ENCODE assay signal across 15 cellular contexts in genomic region chr2:58734365-58734764, GRCh38.
DNase-seq lines count a peak whose midpoint lies in the region; ATAC-seq, FAIRE-seq and TF ChIP-seq lines count a peak whose summit lies in the region.
"Had no signal": no experiment of that assay in that cellular context is flagged by ENCODE, and none has a peak within 500 bp of the region (broad histone marks: within the 10 kb centered on the region; RNA-seq: fewer than 3 reads in every experiment).

No MANE protein-coding gene starts in this region.

- H3K14ac ChIP-seq in neuronal stem cell (ENCODE audit: low read length), result no peak overlapping the region

- H3K27me3 ChIP-seq in HepG2 (ENCODE audit: control insufficient read depth in 1 of 2, insufficient read depth in 2 of 2, low read length in 2 of 2) (no peaks in the 10 kb centered on the region), right lobe of liver (no peaks in the 10 kb centered on the region), endothelial cell of umbilical vein (ENCODE audit: control insufficient read depth in 2 of 2, insufficient read depth in 2 of 2, low read length in 2 of 2) (peaks cover 0 to 2% of the 10 kb centered on the region in 2 experiments), stomach (no peaks in the 10 kb centered on the region), neuronal stem cell (ENCODE audit: control insufficient read depth in 3 of 3, insufficient read depth in 3 of 3, low read depth in 1 of 3, low read length in 3 of 3) (no peaks in the 10 kb centered on the region)

- no peaks in the 10 kb centered on the region for H3K4me1 ChIP-seq in HepG2 (ENCODE audit: insufficient read depth, low read length)
- H3K4me1 ChIP-seq in right lobe of liver, result no peaks in the 10 kb centered on the region
- H3K4me1 ChIP-seq in endothelial cell of umbilical vein (ENCODE audit: control insufficient read depth, extremely low read depth, insufficient read depth, low read length), result peaks cover 2% of the 10 kb centered on the region
- no peaks in the 10 kb centered on the region for H3K4me1 ChIP-seq in stomach
- H3K4me1 ChIP-seq in neuronal stem cell (ENCODE audit: control insufficient read depth in 2 of 2, insufficient read depth in 1 of 2, low read depth in 1 of 2, low read length in 2 of 2), result no peaks in the 10 kb centered on the region

- TF ChIP-seq POLR2A in HepG2 (IDR thresholded peaks at IDR 0.05; ENCODE audit: insufficient read depth in 1 of 2, low read depth in 2 of 2, low read length in 2 of 2) (no peak), right lobe of liver (IDR thresholded peaks at IDR 0.05) (no peak), endothelial cell of umbilical vein (IDR thresholded peaks at IDR 0.05; ENCODE audit: low read depth, low read length) (no peak), stomach (IDR thresholded peaks at IDR 0.05) (no peak)

- no peak for TF ChIP-seq CTCF in HepG2 (CRISPR knock-in tag; IDR thresholded peaks at IDR 0.05)
- no peak for TF ChIP-seq CTCF in right lobe of liver (IDR thresholded peaks at IDR 0.05)
- no peak for TF ChIP-seq CTCF in endothelial cell of umbilical vein (IDR thresholded peaks at IDR 0.05; ENCODE audit: extremely low read depth in 1 of 2, insufficient read depth in 1 of 2, low read depth in 1 of 2, low read length in 2 of 2)
- TF ChIP-seq CTCF in stomach (IDR thresholded peaks at IDR 0.05), result no peak

- H3K4me3 ChIP-seq in HepG2 (replicated peaks in 1 of 3; ENCODE audit: insufficient read depth in 1 of 3, low read depth in 2 of 3, low read length in 3 of 3) (no peak overlapping the region), right lobe of liver (no peak overlapping the region), endothelial cell of umbilical vein (replicated peaks in 1 of 3; ENCODE audit: insufficient read depth in 1 of 3, low read depth in 1 of 3, low read length in 3 of 3) (no peak overlapping the region), stomach (no peak overlapping the region), neuronal stem cell (ENCODE audit: low read length in 2 of 2) (no peak overlapping the region)

- H4K8ac ChIP-seq in neuronal stem cell (ENCODE audit: low read depth, low read length), result no peak overlapping the region

- no peak for TF ChIP-seq RAD21 in HepG2 (CRISPR knock-in tag; IDR thresholded peaks at IDR 0.05)

- H3K23ac ChIP-seq in neuronal stem cell (ENCODE audit: low read depth, low read length, poor library complexity), result no peak overlapping the region

- CTCF ChIA-PET in HepG2 (lab: Yijun Ruan, JAX; ENCODE audit: low intra/inter-chr PET ratio, low total read pairs) (no interaction called here), endothelial cell of umbilical vein (lab: Charles Lee) (no interaction called here)

- H2BK5ac ChIP-seq in neuronal stem cell (ENCODE audit: low read length), result no peak overlapping the region

- H2BK15ac ChIP-seq in neuronal stem cell (ENCODE audit: low read length), result no peak overlapping the region

- ATAC-seq in HepG2 (peak; percentile 58; the same call in 1 of the 3 replicates), right lobe of liver (no peak)
- ATAC-seq: stimulated activated naive B cell treated with anti-CD40 and anti-IgM and Interleukin-4, amounts not matched to agents 10 μg/mL and 1 μg/mL and 100 μg/mL, for 72 hours had no signal

- H2AK5ac ChIP-seq in neuronal stem cell (ENCODE audit: low read depth, low read length), result no peak overlapping the region

- no peak for FAIRE-seq in HepG2 (lab: Jason Lieb, UNC)
- FAIRE-seq in endothelial cell of umbilical vein (lab: Jason Lieb, UNC), result no peak
- FAIRE-seq: islet of Langerhans had no signal

- no peak overlapping the region for H2BK120ac ChIP-seq in neuronal stem cell (ENCODE audit: low read depth, low read length)

- intact Hi-C loops in HepG2 (cut with micrococcal nuclease; ENCODE audit: unreplicated experiment), result no loop called here
- intact Hi-C loops in right lobe of liver (cut with DNase I), result no loop called here
- intact Hi-C loops in endothelial cell of umbilical vein (cut with micrococcal nuclease), result no loop called here
- intact Hi-C loops in stomach (cut with DNase I; ENCODE audit: low total_unique reads), result no loop called here

- dilution Hi-C loops in endothelial cell of umbilical vein (cut with MboI; ENCODE audit: extremely low pct_ligation_motif_present, low sequenced_read_pairs), result no loop called here

- H2AFZ ChIP-seq in HepG2 (ENCODE audit: low read length) (no peak overlapping the region), endothelial cell of umbilical vein (ENCODE audit: low read depth, low read length) (no peak overlapping the region), neuronal stem cell (ENCODE audit: low read length) (no peak overlapping the region)

- no peaks in the 10 kb centered on the region for H3K9me3 ChIP-seq in HepG2 (ENCODE audit: low read length)
- no peaks in the 10 kb centered on the region for H3K9me3 ChIP-seq in right lobe of liver
- no peaks in the 10 kb centered on the region for H3K9me3 ChIP-seq in endothelial cell of umbilical vein (replicated peaks; ENCODE audit: control insufficient read depth, insufficient read depth, low read length)
- no peaks in the 10 kb centered on the region for H3K9me3 ChIP-seq in stomach
- H3K9me3 ChIP-seq in neuronal stem cell (replicated peaks in 1 of 2; ENCODE audit: control insufficient read depth in 2 of 2, insufficient read depth in 1 of 2, low read depth in 1 of 2, low read length in 2 of 2), result no peaks in the 10 kb centered on the region

- BruUV-seq in HepG2 (replicated peaks; lab: Mats Ljungman, UMichigan) (no TSS peak), endothelial cell of umbilical vein (replicated peaks; lab: Mats Ljungman, UMichigan) (no TSS peak)

- H3K4ac ChIP-seq in neuronal stem cell (ENCODE audit: low read length), result no peak overlapping the region

- H3K18ac ChIP-seq in neuronal stem cell (ENCODE audit: low read length), result no peak overlapping the region

- H3K36me3 ChIP-seq in HepG2 (replicated peaks in 1 of 2; ENCODE audit: control insufficient read depth in 1 of 2, insufficient read depth in 2 of 2, low read length in 2 of 2) (no peaks in the 10 kb centered on the region), right lobe of liver (no peaks in the 10 kb centered on the region), endothelial cell of umbilical vein (ENCODE audit: control insufficient read depth in 2 of 2, extremely low read depth in 1 of 2, insufficient read depth in 2 of 2, low read length in 2 of 2) (no peaks in the 10 kb centered on the region), stomach (no peaks in the 10 kb centered on the region), neuronal stem cell (replicated peaks in 1 of 2; ENCODE audit: control insufficient read depth in 2 of 2, insufficient read depth in 2 of 2, low read length in 2 of 2) (no peaks in the 10 kb centered on the region)

- no peaks in the 10 kb centered on the region for H4K20me1 ChIP-seq in HepG2 (ENCODE audit: insufficient read depth, low read length)
- H4K20me1 ChIP-seq in endothelial cell of umbilical vein (replicated peaks; ENCODE audit: control insufficient read depth, extremely low read depth, insufficient read depth, low read length), result no peaks in the 10 kb centered on the region

- WGBS in HepG2 (ENCODE audit: low lambda C conversion rate), result 0% methylated on average over 1 of the region's 1 CpG
- 44% methylated on average over 1 of the region's 1 CpG for WGBS in right lobe of liver (ENCODE audit: insufficient coverage, low coverage, low lambda C conversion rate, missing lambda C conversion rate)
- WGBS in stomach, 5 donors, result 57 to 66% (median 63%) methylated on average over 1 of the region's 1 CpG
- WGBS in neuronal stem cell (ENCODE audit: extremely low coverage in 2 of 2, insufficient read length in 2 of 2, insufficient replicate concordance in 1 of 2), 2 donors, result no CpG with 5 or more reads among the region's 1 CpG

- in situ Hi-C loops in HepG2 (cut with HindIII; ENCODE audit: extremely low pct_ligation_motif_present, low pct_unique_long_range_greater_than_20kb), result no loop called here

- TF ChIP-seq EP300 in HepG2 (IDR thresholded peaks at IDR 0.05; ENCODE audit: low read depth in 2 of 2, low read length in 2 of 2) (no peak), HepG2 (CRISPR knock-in tag; IDR thresholded peaks at IDR 0.05; ENCODE audit: borderline replicate concordance) (no peak), stomach (IDR thresholded peaks at IDR 0.05) (no peak)

- POLR2A ChIA-PET in HepG2 (lab: Yijun Ruan, JAX) (no interaction called here), endothelial cell of umbilical vein (lab: Charles Lee) (no interaction called here)

- H3K79me2 ChIP-seq in HepG2 (ENCODE audit: insufficient read depth, low read length) (no peaks in the 10 kb centered on the region), endothelial cell of umbilical vein (ENCODE audit: control insufficient read depth, insufficient read depth, low read length) (no peaks in the 10 kb centered on the region)

- H2BK12ac ChIP-seq in neuronal stem cell (ENCODE audit: low read length), result no peak overlapping the region

- H3K9ac ChIP-seq in HepG2 (ENCODE audit: insufficient read depth, low read depth, low read length) (no peak overlapping the region), endothelial cell of umbilical vein (replicated peaks; ENCODE audit: extremely low read depth, insufficient read depth, low read length) (no peak overlapping the region), neuronal stem cell (ENCODE audit: low read depth, low read length, poor library complexity) (no peak overlapping the region)

- no peak overlapping the region for H3K4me2 ChIP-seq in HepG2 (ENCODE audit: low read depth, low read length)
- H3K4me2 ChIP-seq in endothelial cell of umbilical vein (ENCODE audit: insufficient read depth, low read length), result no peak overlapping the region
- H3K4me2 ChIP-seq in neuronal stem cell (ENCODE audit: insufficient read depth, low read length, poor library complexity, severe bottlenecking), result no peak overlapping the region

- no peak overlapping the region for H4K91ac ChIP-seq in neuronal stem cell (ENCODE audit: low read depth, low read length, poor library complexity)

- H3K79me1 ChIP-seq in neuronal stem cell (ENCODE audit: low read depth, low read length), result no peaks in the 10 kb centered on the region

- no peaks in the 10 kb centered on the region for H3K9me1 ChIP-seq in endothelial cell of umbilical vein (replicated peaks; ENCODE audit: control insufficient read depth, extremely low read depth, insufficient read depth, low read length)

- DNase-seq in HepG2 (ENCODE audit: low spot score), result peak; percentile 35
- DNase-seq in right lobe of liver, result no peak
- DNase-seq in NCI-H460 (ENCODE audit: extremely low read depth, low read depth), result peak; percentile 77
- DNase-seq in endothelial cell of umbilical vein (ENCODE audit: low read depth, low spot score), result peak; percentile 23
- DNase-seq in stomach, result no peak
- no peak for DNase-seq in neuronal stem cell (ENCODE audit: low spot score)
- DNase-seq in stimulated activated CD4-positive, alpha-beta T cell treated with anti-CD3 and anti-CD28 coated beads, Interleukin-12 subunit alpha, Interleukin-12 subunit beta, amount 100 ng/mL, for 4 hours, result no peak
- DNase-seq in stimulated activated CD4-positive, alpha-beta T cell treated with anti-CD3 and anti-CD28 coated beads, Interleukin-2, amount 100 ng/mL, for 48 hours, result no peak
- DNase-seq: activated CD4-positive, CD25-positive, alpha-beta regulatory T cell treated with anti-CD3 and anti-CD28 coated beads, Interleukin-2, amount 50 U/mL, for 72 hours; activated T-cell treated with anti-CD3 and anti-CD28 coated beads, Interleukin-2, amount 50 U/mL, for 24 hours; cortex of kidney; MM.1S; stimulated activated CD4-positive, alpha-beta T cell treated with anti-CD3 and anti-CD28 coated beads, Interleukin-4, amount 100 ng/mL, for 4 hours; stimulated activated naive B cell treated with anti-CD40 and anti-IgM and Interleukin-4, amounts not matched to agents 10 μg/mL and 1 μg/mL and 100 μg/mL, for 72 hours had no signal

- H3K27ac ChIP-seq in HepG2 (ENCODE audit: extremely low read length, insufficient read depth, low read length) (no peak overlapping the region), right lobe of liver (no peak overlapping the region), endothelial cell of umbilical vein (ENCODE audit: insufficient read depth, low read depth, low read length) (no peak overlapping the region), stomach (no peak overlapping the region), neuronal stem cell (replicated peaks; ENCODE audit: low read length) (no peak overlapping the region)

Comparison
In these comparisons a context has a peak if more than half of its experiments do, and no peak if none do; other contexts are left out.
1. DNase-seq: peak in HepG2 (single experiment), NCI-H460 (single experiment) and endothelial cell of umbilical vein (single experiment); none in right lobe of liver (0 of 3), stomach (single experiment), neuronal stem cell (single experiment), stimulated activated CD4-positive, alpha-beta T cell treated with anti-CD3 and anti-CD28 coated beads, Interleukin-12 subunit alpha, Interleukin-12 subunit beta, amount 100 ng/mL, for 4 hours (single experiment) and stimulated activated CD4-positive, alpha-beta T cell treated with anti-CD3 and anti-CD28 coated beads, Interleukin-2, amount 100 ng/mL, for 48 hours (0 of 2).